19 cellular contexts compared by ENCODE assay signal in genomic region chr3:38561746-38562466, GRCh38.
DNase-seq lines count a peak whose midpoint lies in the region; TF ChIP-seq lines count a peak whose summit lies in the region.
"Had no signal": no experiment of that assay in that cellular context is flagged by ENCODE, and none has a peak within 500 bp of the region (broad histone marks: within the 10 kb centered on the region; RNA-seq: fewer than 3 reads in every experiment).

No MANE protein-coding gene starts in this region.

- H3K36me3 Mint-ChIP-seq in type B pancreatic cell (no peaks in the 10 kb centered on the region), HFFc6 (ENCODE audit: low read depth) (no peaks in the 10 kb centered on the region)
- H3K36me3 Mint-ChIP-seq: CD4-positive, CD25-positive, alpha-beta regulatory T cell had no signal

- no peak for TF ChIP-seq CTCF in coronary artery (IDR thresholded peaks at IDR 0.05)
- TF ChIP-seq CTCF in type B pancreatic cell (conservative IDR thresholded peaks at IDR 0.05): no peak
- no peak for TF ChIP-seq CTCF in HFFc6 (IDR thresholded peaks at IDR 0.05)

- no peaks in the 10 kb centered on the region for H3K9me3 Mint-ChIP-seq in type B pancreatic cell
- no peaks in the 10 kb centered on the region for H3K9me3 Mint-ChIP-seq in HFFc6

- no peak overlapping the region for H3K4me3 ChIP-seq in coronary artery
- H3K4me3 ChIP-seq: A549, MG63 had no signal

- H3K27ac Mint-ChIP-seq in type B pancreatic cell: no peak overlapping the region
- H3K27ac Mint-ChIP-seq in HFFc6: no peak overlapping the region
- H3K27ac Mint-ChIP-seq: B cell; CD4-positive, CD25-positive, alpha-beta regulatory T cell had no signal

- no peaks in the 10 kb centered on the region for H3K4me1 Mint-ChIP-seq in type B pancreatic cell (ENCODE audit: unreplicated experiment)
- no peaks in the 10 kb centered on the region for H3K4me1 Mint-ChIP-seq in HFFc6 (ENCODE audit: low read depth)
- H3K4me1 Mint-ChIP-seq: B cell; CD4-positive, CD25-positive, alpha-beta regulatory T cell had no signal

- H3K27me3 Mint-ChIP-seq in type B pancreatic cell: peaks cover 3% of the 10 kb centered on the region
- peaks cover 11% of the 10 kb centered on the region for H3K27me3 Mint-ChIP-seq in HFFc6 (ENCODE audit: insufficient read depth)

- DNase-seq in activated effector memory CD4-positive, alpha-beta T cell treated with anti-CD3 and anti-CD28 coated beads, Interleukin-2, amount 50 U/mL, for 16 hours: peak; percentile 34
- no peak for DNase-seq in activated effector memory CD4-positive, alpha-beta T cell treated with Interleukin-2 at 50 U/mL for 16 hours
- peak; percentile 54 for DNase-seq in coronary artery (ENCODE audit: low spot score)
- DNase-seq in myocyte (ENCODE audit: low read depth): peak; percentile 86
- peak; percentile 63 for DNase-seq in type B pancreatic cell (ENCODE audit: extremely low spot score, unreplicated experiment)
- no peak for DNase-seq in HFFc6
- no peak for DNase-seq in SHP77 treated with DMSO at 0.1 percent for 48 hours (lab: John Stamatoyannopoulos, UW)
- DNase-seq: CD4-positive, CD25-positive, alpha-beta regulatory T cell; EL; GF-D8; MG63; NCI-H1417; NCI-H187; NCI-H2107; NCI-H446 treated with DMSO at 0.1 percent for 48 hours; NCI-H526 treated with DMSO at 0.1 percent for 48 hours; OCI-M1 had no signal

- H3K27ac ChIP-seq in coronary artery: no peak overlapping the region
- H3K27ac ChIP-seq: A549 had no signal

- H3K4me3 Mint-ChIP-seq in type B pancreatic cell (no peak overlapping the region), HFFc6 (no peak overlapping the region)
- H3K4me3 Mint-ChIP-seq: B cell; CD4-positive, CD25-positive, alpha-beta regulatory T cell had no signal

Comparison
In these comparisons a context has a peak if more than half of its experiments do, and no peak if none do; other contexts are left out.
1. DNase-seq: peak in activated effector memory CD4-positive, alpha-beta T cell treated with anti-CD3 and anti-CD28 coated beads, Interleukin-2, amount 50 U/mL, for 16 hours (single experiment), coronary artery (single experiment), myocyte (single experiment) and type B pancreatic cell (single experiment); none in activated effector memory CD4-positive, alpha-beta T cell treated with Interleukin-2 at 50 U/mL for 16 hours (single experiment), HFFc6 (single experiment) and SHP77 treated with DMSO at 0.1 percent for 48 hours (single experiment).